Comparison of ENCODE assay signal across 8 cellular contexts in the genomic region with DNA sequence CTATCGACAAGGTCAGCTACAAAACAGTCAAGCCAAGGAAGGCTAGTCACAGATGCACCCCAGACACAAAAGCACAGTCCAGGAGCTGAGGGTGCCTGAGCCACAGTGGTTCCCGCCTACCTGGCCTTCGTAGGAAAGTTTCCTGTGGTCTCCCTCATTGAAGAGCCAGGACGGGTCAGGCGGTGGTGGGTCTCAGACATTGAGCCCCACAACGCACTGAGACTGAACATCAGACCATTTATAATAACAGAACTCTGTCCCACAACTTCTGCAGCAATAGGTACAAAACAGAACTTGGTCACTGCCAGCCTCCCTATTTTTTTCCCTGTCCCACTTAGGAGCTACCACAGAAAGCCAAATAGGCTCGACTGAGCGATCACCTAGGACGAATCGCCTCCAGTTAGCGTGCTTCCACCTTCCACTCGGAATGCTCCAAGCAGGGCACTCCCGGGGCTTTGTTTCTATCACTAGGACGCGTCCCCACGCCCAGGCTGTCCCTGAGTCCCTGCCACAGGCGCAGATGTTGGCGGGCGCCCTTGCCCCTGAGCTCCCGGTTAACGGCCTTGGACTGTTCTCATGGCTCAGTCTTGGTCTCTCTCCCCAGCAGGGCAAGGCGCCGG.
DNase-seq lines count a peak whose midpoint lies in the region; ATAC-seq and TF ChIP-seq lines count a peak whose summit lies in the region.

No MANE protein-coding gene starts in this region.

- ATAC-seq in GM18511 (IDR thresholded peaks at IDR 0.05; ENCODE audit: unreplicated experiment) (peak; percentile 2), HG03175 (IDR thresholded peaks at IDR 0.05; ENCODE audit: unreplicated experiment) (no peak), GM21737 (IDR thresholded peaks at IDR 0.05; ENCODE audit: unreplicated experiment) (no peak)

- peaks cover 49% of the 10 kb centered on the region for H3K36me3 Mint-ChIP-seq in dendritic cell treated with granulocyte-macrophage colony-stimulating factor and Interleukin-4, amounts not matched to agents 40 ng/mL and 50 ng/mL, for 4 days (ENCODE audit: low read depth)

- TF ChIP-seq CTCF in NB4 (IDR thresholded peaks at IDR 0.05; ENCODE audit: low read depth, low read length) (no peak), GM10266 (IDR thresholded peaks at IDR 0.05; ENCODE audit: control insufficient read depth, insufficient read depth, low read depth, missing control alignments) (no peak)

- H3K4me3 ChIP-seq in NB4 (ENCODE audit: low read depth, low read length), result peak overlapping the region; percentile 73
- H3K4me3 ChIP-seq in muscle layer of colon (ENCODE audit: low read depth in 1 of 2, low read length in 2 of 2), result peak overlapping the region; percentile 77 to 97

- peak overlapping the region; percentile 57 for H3K27ac ChIP-seq in muscle layer of colon (ENCODE audit: low read depth, low read length)

- peaks cover 30% of the 10 kb centered on the region for H3K4me1 Mint-ChIP-seq in dendritic cell treated with granulocyte-macrophage colony-stimulating factor and Interleukin-4, amounts not matched to agents 40 ng/mL and 50 ng/mL, for 4 days (ENCODE audit: low read depth)

- peak; percentile 18 for DNase-seq in NB4 (ENCODE audit: low read depth)
- no peak for DNase-seq in GM10266 (ENCODE audit: extremely low spot score)
- DNase-seq in NCI-H1436 treated with DMSO at 0.1 percent for 48 hours (lab: John Stamatoyannopoulos, UW), result no peak

- peaks cover 29% of the 10 kb centered on the region for H3K9me3 ChIP-seq in muscle layer of colon (ENCODE audit: low read length)

- peaks cover 30% of the 10 kb centered on the region for H3K36me3 ChIP-seq in muscle layer of colon (ENCODE audit: insufficient read depth, low read length)

- H3K9ac ChIP-seq in muscle layer of colon (ENCODE audit: low read length), result peak overlapping the region; percentile 29

- H3K4me1 ChIP-seq in muscle layer of colon (ENCODE audit: insufficient read depth, low read length), result peaks cover 11% of the 10 kb centered on the region

- peak overlapping the region; percentile 95 for H3K4me3 Mint-ChIP-seq in dendritic cell treated with granulocyte-macrophage colony-stimulating factor and Interleukin-4, amounts not matched to agents 40 ng/mL and 50 ng/mL, for 4 days

- intact Hi-C loops in dendritic cell treated with granulocyte-macrophage colony-stimulating factor and Interleukin-4, amounts not matched to agents 40 ng/mL and 50 ng/mL, for 4 days (cut with micrococcal nuclease), result loop anchor here (5.0 kb wide), 1 partner anchor 64 kb away; no protein-coding TSS in a partner anchor

- H3K27me3 Mint-ChIP-seq in dendritic cell treated with granulocyte-macrophage colony-stimulating factor and Interleukin-4, amounts not matched to agents 40 ng/mL and 50 ng/mL, for 4 days, result no peaks in the 10 kb centered on the region

- H3K27ac Mint-ChIP-seq in dendritic cell treated with granulocyte-macrophage colony-stimulating factor and Interleukin-4, amounts not matched to agents 40 ng/mL and 50 ng/mL, for 4 days, result peak overlapping the region; percentile 88

- no peaks in the 10 kb centered on the region for H3K27me3 ChIP-seq in muscle layer of colon (ENCODE audit: control insufficient read depth in 1 of 2, insufficient read depth in 2 of 2, low read length in 2 of 2)

- TF ChIP-seq POLR2A in NB4 (IDR thresholded peaks at IDR 0.05; ENCODE audit: extremely low read depth, insufficient read length), result no peak

- peaks cover 66% of the 10 kb centered on the region for H3K9me3 Mint-ChIP-seq in dendritic cell treated with granulocyte-macrophage colony-stimulating factor and Interleukin-4, amounts not matched to agents 40 ng/mL and 50 ng/mL, for 4 days
